10 cellular contexts compared by ENCODE assay signal in genomic region chr17:66716236-66717026, GRCh38.
DNase-seq lines count a peak whose midpoint lies in the region; ATAC-seq and TF ChIP-seq lines count a peak whose summit lies in the region.
"Had no signal": no experiment of that assay in that cellular context is flagged by ENCODE, and none has a peak within 500 bp of the region (broad histone marks: within the 10 kb centered on the region; RNA-seq: fewer than 3 reads in every experiment).

No MANE protein-coding gene starts in this region.

- no peak overlapping the region for H3K4me3 Mint-ChIP-seq in activated CD4-positive, alpha-beta T cell treated with anti-CD3 and anti-CD28 coated beads, Interleukin-2, amount 10 ng/mL, durations not matched to agents 24 days and 14 days
- H3K4me3 Mint-ChIP-seq in activated CD4-positive, alpha-beta T cell treated with anti-CD3 and anti-CD28 coated beads for 36 hours: no peak overlapping the region
- H3K4me3 Mint-ChIP-seq in T-helper 17 cell: no peak overlapping the region
- H3K4me3 Mint-ChIP-seq: activated naive CD8-positive, alpha-beta T cell treated with anti-CD3 and anti-CD28 coated beads for 36 hours had no signal

- H3K4me3 ChIP-seq in fibroblast of pulmonary artery (replicated peaks; ENCODE audit: low read depth, low read length) (no peak overlapping the region), transverse colon (no peak overlapping the region)

- peak overlapping the region; percentile 17 for H3K27ac Mint-ChIP-seq in activated CD4-positive, alpha-beta T cell treated with anti-CD3 and anti-CD28 coated beads, Interleukin-2, amount 10 ng/mL, durations not matched to agents 24 days and 14 days
- H3K27ac Mint-ChIP-seq in activated CD4-positive, alpha-beta T cell treated with anti-CD3 and anti-CD28 coated beads for 36 hours: no peak overlapping the region
- H3K27ac Mint-ChIP-seq in T-helper 17 cell: peak overlapping the region; percentile 78
- H3K27ac Mint-ChIP-seq: activated naive CD8-positive, alpha-beta T cell treated with anti-CD3 and anti-CD28 coated beads for 36 hours had no signal

- peaks cover 6 to 45% (median 27%) of the 10 kb centered on the region in 4 donors for H3K4me1 ChIP-seq in transverse colon

- peaks cover 24% of the 10 kb centered on the region for H3K36me3 Mint-ChIP-seq in activated CD4-positive, alpha-beta T cell treated with anti-CD3 and anti-CD28 coated beads, Interleukin-2, amount 10 ng/mL, durations not matched to agents 24 days and 14 days (ENCODE audit: low read depth)
- H3K36me3 Mint-ChIP-seq in activated CD4-positive, alpha-beta T cell treated with anti-CD3 and anti-CD28 coated beads for 36 hours (ENCODE audit: low read depth): peaks cover 27% of the 10 kb centered on the region
- H3K36me3 Mint-ChIP-seq in T-helper 17 cell (ENCODE audit: low read depth): no peaks in the 10 kb centered on the region

- TF ChIP-seq EP300 in transverse colon (IDR thresholded peaks at IDR 0.05; ENCODE audit: low read depth): no peak

- no peak for TF ChIP-seq POLR2A in transverse colon (IDR thresholded peaks at IDR 0.05)

- in situ Hi-C loops in transverse colon (cut with MboI; ENCODE audit: low pct_ligation_motif_present in 1 of 4, low pct_unique_long_range_greater_than_20kb in 1 of 4, low sequenced_read_pairs in 3 of 4): loop anchor here in 3 of 4 donors (5.0 to 10.0 kb wide), 2 partner anchors 191 to 198 kb away; no protein-coding TSS in a partner anchor

- H3K36me3 ChIP-seq in transverse colon: no peaks in the 10 kb centered on the region

- intact Hi-C loops in activated CD4-positive, alpha-beta T cell treated with anti-CD3 and anti-CD28 coated beads, Interleukin-2, amount 10 ng/mL, durations not matched to agents 24 days and 14 days (cut with micrococcal nuclease): no loop called here
- intact Hi-C loops in activated CD4-positive, alpha-beta T cell treated with anti-CD3 and anti-CD28 coated beads for 36 hours (cut with DNase I, micrococcal nuclease): loop anchor here in 1 of 2 experiments (10.0 kb wide), 1 partner anchor 578 kb away; no protein-coding TSS in a partner anchor
- intact Hi-C loops in transverse colon (cut with DNase I; ENCODE audit: low total_unique reads): loop anchor here (5.0 kb wide), 1 partner anchor 191 kb away; no protein-coding TSS in a partner anchor
- intact Hi-C loops in Right ventricle myocardium inferior (cut with DNase I): loop anchor here (2.0 kb wide), 1 partner anchor 190 kb away; no protein-coding TSS in a partner anchor

- ATAC-seq in activated CD4-positive, alpha-beta T cell treated with anti-CD3 and anti-CD28 coated beads for 36 hours: no peak
- ATAC-seq in T-helper 17 cell: no peak
- ATAC-seq in Right ventricle myocardium inferior: no peak
- ATAC-seq in HG02610 (IDR thresholded peaks at IDR 0.05; ENCODE audit: unreplicated experiment): no peak

- no peaks in the 10 kb centered on the region for H3K27me3 Mint-ChIP-seq in activated CD4-positive, alpha-beta T cell treated with anti-CD3 and anti-CD28 coated beads, Interleukin-2, amount 10 ng/mL, durations not matched to agents 24 days and 14 days
- H3K27me3 Mint-ChIP-seq in activated CD4-positive, alpha-beta T cell treated with anti-CD3 and anti-CD28 coated beads for 36 hours: no peaks in the 10 kb centered on the region
- H3K27me3 Mint-ChIP-seq in T-helper 17 cell: no peaks in the 10 kb centered on the region
- H3K27me3 Mint-ChIP-seq: activated naive CD8-positive, alpha-beta T cell treated with anti-CD3 and anti-CD28 coated beads for 36 hours had no signal

- DNase-seq in activated CD4-positive, alpha-beta T cell treated with anti-CD3 and anti-CD28 coated beads, Interleukin-2, amount 10 ng/mL, durations not matched to agents 24 days and 14 days: no peak
- no peak for DNase-seq in activated CD4-positive, alpha-beta T cell treated with anti-CD3 and anti-CD28 coated beads for 36 hours
- DNase-seq in T-helper 17 cell: no peak
- DNase-seq in fibroblast of pulmonary artery (ENCODE audit: low read depth): peak; percentile 29
- DNase-seq in transverse colon: no peak
- no peak for DNase-seq in Right ventricle myocardium inferior (ENCODE audit: missing footprints)
- DNase-seq in NOMO-1 treated with DMSO at 0.1 percent for 48 hours (lab: John Stamatoyannopoulos, UW; ENCODE audit: unreplicated experiment): no peak
- DNase-seq: activated CD4-positive, CD25-positive, alpha-beta regulatory T cell treated with anti-CD3 and anti-CD28 coated beads, Interleukin-2, amount 50 U/mL, for 72 hours; activated naive CD8-positive, alpha-beta T cell treated with anti-CD3 and anti-CD28 coated beads for 36 hours had no signal

- TF ChIP-seq CTCF in fibroblast of pulmonary artery (IDR thresholded peaks at IDR 0.05; ENCODE audit: low read length, missing control alignments) (no peak), transverse colon (IDR thresholded peaks at IDR 0.05) (no peak)

- H3K9me3 ChIP-seq in T-helper 17 cell (ENCODE audit: control insufficient read depth, low read length, poor library complexity, severe bottlenecking) (no peaks in the 10 kb centered on the region), transverse colon (no peaks in the 10 kb centered on the region)

- POLR2A ChIA-PET in activated CD4-positive, alpha-beta T cell treated with anti-CD3 and anti-CD28 coated beads for 36 hours (lab: Charles Lee): no interaction called here

- no peaks in the 10 kb centered on the region for H3K27me3 ChIP-seq in transverse colon

- 77 to 84% methylated on average over 6 to 18 of the region's 18 CpGs for WGBS in transverse colon (ENCODE audit: low coverage in 1 of 2), 2 donors

- peaks cover 29% of the 10 kb centered on the region for H3K4me1 Mint-ChIP-seq in activated CD4-positive, alpha-beta T cell treated with anti-CD3 and anti-CD28 coated beads, Interleukin-2, amount 10 ng/mL, durations not matched to agents 24 days and 14 days
- H3K4me1 Mint-ChIP-seq in activated CD4-positive, alpha-beta T cell treated with anti-CD3 and anti-CD28 coated beads for 36 hours: peaks cover 27% of the 10 kb centered on the region
- peaks cover 14% of the 10 kb centered on the region for H3K4me1 Mint-ChIP-seq in T-helper 17 cell

- H3K9me3 Mint-ChIP-seq in activated CD4-positive, alpha-beta T cell treated with anti-CD3 and anti-CD28 coated beads, Interleukin-2, amount 10 ng/mL, durations not matched to agents 24 days and 14 days: no peaks in the 10 kb centered on the region
- H3K9me3 Mint-ChIP-seq in activated CD4-positive, alpha-beta T cell treated with anti-CD3 and anti-CD28 coated beads for 36 hours (ENCODE audit: low read depth): no peaks in the 10 kb centered on the region
- H3K9me3 Mint-ChIP-seq: activated naive CD8-positive, alpha-beta T cell treated with anti-CD3 and anti-CD28 coated beads for 36 hours had no signal

- CTCF ChIA-PET in activated CD4-positive, alpha-beta T cell treated with anti-CD3 and anti-CD28 coated beads for 36 hours (lab: Charles Lee): no interaction called here

- peak overlapping the region; percentile 76 to 85 (median 84) for H3K27ac ChIP-seq in transverse colon
